Comparison of ENCODE assay signal across 8 cellular contexts in the genomic region with DNA sequence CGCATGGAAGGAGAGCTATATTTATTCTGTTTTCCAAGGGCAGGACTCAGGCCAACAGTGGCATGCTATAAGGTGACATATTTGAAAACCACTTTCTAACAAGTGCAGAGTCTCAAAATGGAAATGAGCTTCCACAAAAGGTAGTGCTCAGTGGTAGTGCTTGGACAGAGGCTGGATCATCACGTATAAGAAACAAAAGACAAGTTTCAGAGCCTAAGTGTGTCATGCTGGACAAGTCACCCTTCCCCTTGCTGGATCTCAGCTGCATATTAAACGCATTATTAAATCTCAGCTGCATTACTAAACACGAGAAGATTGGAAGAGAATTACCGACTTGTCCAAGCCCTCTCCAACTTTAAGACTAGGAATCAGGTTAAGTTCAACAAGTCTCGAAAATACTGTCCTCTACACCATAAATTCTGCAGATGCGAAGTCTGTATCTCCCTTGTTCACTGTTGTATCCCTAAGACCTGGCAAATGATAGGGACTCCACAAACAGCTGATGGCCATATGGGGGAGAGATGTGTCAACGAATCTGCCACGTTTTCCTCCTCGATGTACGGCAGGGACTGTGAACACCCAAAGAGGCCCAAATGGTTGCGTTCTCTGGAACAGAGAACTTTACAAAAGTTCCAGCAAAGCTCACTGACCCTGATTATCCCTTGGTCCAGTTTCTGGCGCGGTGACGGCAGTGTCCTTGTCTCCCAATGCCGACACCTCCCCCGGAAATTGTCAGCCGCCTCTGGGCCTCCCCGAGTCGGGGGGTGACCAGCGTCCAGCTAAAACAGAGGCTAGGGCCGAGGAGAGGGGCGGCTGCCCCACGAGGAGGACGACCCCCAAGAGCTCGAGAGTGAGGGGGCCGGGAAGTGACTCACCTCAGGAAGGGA. TPM values are rescaled to one million over a fixed set of nuclear protein-coding genes. Genes with fewer than 3 reads are reported as not detected.
DNase-seq lines count a peak whose midpoint lies in the region; TF ChIP-seq lines count a peak whose summit lies in the region.

No MANE protein-coding gene starts in this region.

- H3K36me3 Mint-ChIP-seq in H9 (ENCODE audit: insufficient read depth in 1 of 3, low read depth in 3 of 3) (no peaks in the 10 kb centered on the region; a peak in 2 of 7 replicates), neural crest cell (ENCODE audit: low read depth) (no peaks in the 10 kb centered on the region), chondrocyte (ENCODE audit: low read depth) (peaks cover 3% of the 10 kb centered on the region)

- H3K9me3 ChIP-seq in H9 (ENCODE audit: control insufficient read depth, low read depth, low read length) (no peaks in the 10 kb centered on the region), OCI-LY1 (ENCODE audit: low read length) (no peaks in the 10 kb centered on the region)

- H2BK120ac ChIP-seq in H9 (ENCODE audit: low read depth, low read length, poor library complexity, severe bottlenecking): no peak overlapping the region

- peak overlapping the region; percentile 88 for H3K18ac ChIP-seq in H9 (ENCODE audit: insufficient read length, low read depth, low read length)

- H3K27me3 Mint-ChIP-seq in H9 (ENCODE audit: low read depth) (no peaks in the 10 kb centered on the region; the same call in none of the 2 replicates), neural crest cell (ENCODE audit: low read depth) (no peaks in the 10 kb centered on the region), chondrocyte (ENCODE audit: low read depth) (no peaks in the 10 kb centered on the region)

- H2BK20ac ChIP-seq in H9 (ENCODE audit: low read depth, low read length, poor library complexity, severe bottlenecking): no peak overlapping the region

- no peak overlapping the region for H2BK12ac ChIP-seq in H9 (ENCODE audit: insufficient read length, low read depth, low read length)

- no peak overlapping the region for H3K4me3 Mint-ChIP-seq in H9
- no peak overlapping the region for H3K4me3 Mint-ChIP-seq in neural crest cell
- H3K4me3 Mint-ChIP-seq in chondrocyte (ENCODE audit: unreplicated experiment): no peak overlapping the region

- WGBS in H9 (ENCODE audit: extremely low coverage, insufficient read length, low lambda C conversion rate): no CpG with 5 or more reads among the region's 27 CpGs

- in situ Hi-C loops in GM13977 (cut with MboI; ENCODE audit: low pct_unique_long_range_greater_than_20kb, low sequenced_read_pairs, unreplicated experiment): no loop called here

- H3K27ac Mint-ChIP-seq in H9 (peak overlapping the region in 1 of 3 experiments; percentile 95; a peak in 2 of 7 replicates), neural crest cell (ENCODE audit: unreplicated experiment) (no peak overlapping the region), chondrocyte (ENCODE audit: unreplicated experiment) (no peak overlapping the region)

- H2AFZ ChIP-seq in H9 (ENCODE audit: low read length) (no peak overlapping the region), OCI-LY1 (ENCODE audit: low read length) (no peak overlapping the region)

- H4K20me1 ChIP-seq in H9 (ENCODE audit: control insufficient read depth, insufficient read depth, insufficient read length) (no peaks in the 10 kb centered on the region), OCI-LY1 (ENCODE audit: insufficient read depth, low read length) (no peaks in the 10 kb centered on the region)

- no peak overlapping the region for H3K27ac ChIP-seq in H9 (ENCODE audit: insufficient read length, low read depth, low read length)
- H3K27ac ChIP-seq in OCI-LY1 (ENCODE audit: low read depth, low read length, poor library complexity, severe bottlenecking): peak overlapping the region; percentile 3

- H3K14ac ChIP-seq in H9 (ENCODE audit: insufficient read depth, low read length): peak overlapping the region; percentile 92

- H3K4me3 ChIP-seq in OCI-LY1 (ENCODE audit: low read depth, low read length, poor library complexity, severe bottlenecking) (peak overlapping the region; percentile 98), epithelial cell of proximal tubule (ENCODE audit: low read depth, low read length) (peak overlapping the region; percentile 100)

- H3K9ac ChIP-seq in H9 (ENCODE audit: extremely low read depth, insufficient read length, low read length) (peak overlapping the region; percentile 97), OCI-LY1 (ENCODE audit: low read length) (peak overlapping the region; percentile 92)

- no peak overlapping the region for H3K4ac ChIP-seq in H9 (ENCODE audit: low read depth, low read length)

- TF ChIP-seq CTCF in GM13977 (IDR thresholded peaks at IDR 0.05; ENCODE audit: extremely low read depth, insufficient read depth, missing control alignments): no peak
- no peak for TF ChIP-seq CTCF in H9 (conservative IDR thresholded peaks at IDR 0.05)
- TF ChIP-seq CTCF in OCI-LY1 (IDR thresholded peaks at IDR 0.05; ENCODE audit: low read length): no peak
- TF ChIP-seq CTCF in epithelial cell of proximal tubule (conservative IDR thresholded peaks at IDR 0.05; ENCODE audit: low read depth, low read length): no peak
- no peak for TF ChIP-seq CTCF in neural crest cell (conservative IDR thresholded peaks at IDR 0.05)
- TF ChIP-seq CTCF in chondrocyte (IDR thresholded peaks at IDR 0.05): no peak

- H3F3A ChIP-seq in OCI-LY1 (ENCODE audit: insufficient read depth, low read length): 0 out of 2 replicates have a peak, but pooled peaks cover 2% of the 10 kb centered on the region

- no peak overlapping the region for H2AK5ac ChIP-seq in H9 (ENCODE audit: insufficient read length, low read length)

- no peak overlapping the region for H4K91ac ChIP-seq in H9 (ENCODE audit: insufficient read length, low read depth, low read length)

- no peak overlapping the region for H3T11ph ChIP-seq in H9 (ENCODE audit: low read length)

- H3K9me3 Mint-ChIP-seq in H9 (no peaks in the 10 kb centered on the region), neural crest cell (no peaks in the 10 kb centered on the region), chondrocyte (ENCODE audit: low read depth) (no peaks in the 10 kb centered on the region)

- DNase-seq in GM13977 (ENCODE audit: low spot score): peak; percentile 24
- DNase-seq in H9: no peak
- no peak for DNase-seq in epithelial cell of proximal tubule (ENCODE audit: low read depth)
- DNase-seq in neural crest cell (ENCODE audit: low read depth, low spot score): peak; percentile 4
- DNase-seq in Kasumi-1 (lab: John Stamatoyannopoulos, UW): no peak
- no peak for DNase-seq in NCI-H1105 treated with DMSO at 0.1 percent for 48 hours (lab: John Stamatoyannopoulos, UW)
- no peak for DNase-seq in chondrocyte (ENCODE audit: low spot score)

- peaks cover 3% of the 10 kb centered on the region for H3K4me1 ChIP-seq in H9 (ENCODE audit: insufficient read depth, low read length)
- peaks cover 32% of the 10 kb centered on the region for H3K4me1 ChIP-seq in OCI-LY1 (ENCODE audit: insufficient read depth, low read length, severe bottlenecking)

- no peaks in the 10 kb centered on the region for H3K9me2 ChIP-seq in OCI-LY1 (ENCODE audit: low read depth, low read length)

- H3K27me3 ChIP-seq in H9 (ENCODE audit: insufficient read depth, low read length) (no peaks in the 10 kb centered on the region), OCI-LY1 (ENCODE audit: insufficient read depth, low read length) (no peaks in the 10 kb centered on the region)

- H3K23me2 ChIP-seq in H9 (ENCODE audit: insufficient read length, low read depth, low read length, poor library complexity, severe bottlenecking): peaks cover 5% of the 10 kb centered on the region

- no peak overlapping the region for H2BK5ac ChIP-seq in H9 (ENCODE audit: insufficient read length, low read length)

- H3K79me1 ChIP-seq in H9 (ENCODE audit: insufficient read depth, low read depth, low read length, poor library complexity, severe bottlenecking): peaks cover 18% of the 10 kb centered on the region

- H3K79me2 ChIP-seq in H9 (ENCODE audit: insufficient read depth, low read length) (peaks cover 34% of the 10 kb centered on the region), OCI-LY1 (ENCODE audit: insufficient read depth, low read length) (peaks cover 53% of the 10 kb centered on the region)

- H3K23ac ChIP-seq in H9 (ENCODE audit: insufficient read length, low read depth, low read length): no peak overlapping the region

- H4K5ac ChIP-seq in H9 (ENCODE audit: insufficient read length, low read depth, low read length): no peak overlapping the region

- H2BK15ac ChIP-seq in H9 (ENCODE audit: low read depth, low read length): no peak overlapping the region

- no peak overlapping the region for H3K56ac ChIP-seq in H9 (ENCODE audit: insufficient read length, low read depth, low read length)

- H3K36me3 ChIP-seq in OCI-LY1 (ENCODE audit: insufficient read depth, low read length): peaks cover 24% of the 10 kb centered on the region; the same call in 1 of the 2 replicates

- no peak overlapping the region for H4K8ac ChIP-seq in H9 (replicated peaks; ENCODE audit: insufficient read length, low read depth, low read length)

- H3K4me1 Mint-ChIP-seq in H9 (peaks cover 0 to 7% of the 10 kb centered on the region in 2 experiments; a peak in 2 of 4 replicates), neural crest cell (peaks cover 7% of the 10 kb centered on the region), chondrocyte (ENCODE audit: low read depth) (peaks cover 7% of the 10 kb centered on the region)

- peak overlapping the region; percentile 97 for H3K4me2 ChIP-seq in H9 (ENCODE audit: insufficient read depth, insufficient read length, low read length)
- H3K4me2 ChIP-seq in OCI-LY1 (ENCODE audit: low read length): peak overlapping the region; percentile 95

RNA-seq across cellular contexts. Expression of a gene that starts 0.6 kb away (rescaled TPM):
- total RNA-seq in H9 (2021) (39.0 and 42.4 TPM in 2 replicates), epithelial cell of proximal tubule (28.4 and 35.7 TPM in 2 replicates), neural crest cell (31.0 and 31.4 TPM in 2 replicates), chondrocyte (19.4 to 25.1 TPM (median 22.0 TPM) in 3 replicates)

RNA-seq across cellular contexts. Expression of a gene that starts 32.3 kb away (rescaled TPM):
- total RNA-seq in H9 (2021) (0.72 and 1.2 TPM in 2 replicates), epithelial cell of proximal tubule (not detected in 2 replicates), neural crest cell (0.14 TPM in 1 of 2 replicates, not detected in the other), chondrocyte (not detected in 3 replicates)

Comparison
In these comparisons a context has a peak if more than half of its experiments do, and no peak if none do; other contexts are left out.
1. DNase-seq: peak in GM13977 (single experiment) and neural crest cell (single experiment); none in H9 (single experiment), epithelial cell of proximal tubule (single experiment), Kasumi-1 (0 of 2), NCI-H1105 treated with DMSO at 0.1 percent for 48 hours (single experiment) and chondrocyte (single experiment).